In the genomic region with DNA sequence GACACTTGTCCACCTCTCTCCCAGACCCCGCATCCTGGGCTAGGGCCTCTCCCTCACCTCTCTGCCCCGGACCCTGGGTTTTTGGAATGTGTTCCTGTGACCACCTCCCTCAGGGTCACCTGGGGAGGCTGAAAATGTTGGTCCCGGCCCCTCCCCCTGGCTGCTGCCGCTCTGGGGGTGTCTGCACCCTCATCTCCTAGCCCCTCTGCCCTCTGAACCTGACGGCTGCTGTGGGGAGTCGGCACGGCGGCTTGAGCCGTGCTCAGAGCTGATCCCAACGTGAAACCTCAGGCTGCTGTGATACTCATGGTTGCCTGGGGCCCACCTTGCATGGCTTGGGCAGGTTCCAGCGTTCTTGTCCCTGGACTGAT, we compare ENCODE assay signal across 17 cellular contexts. TPM values are rescaled to one million over a fixed set of nuclear protein-coding genes. Genes with fewer than 3 reads are reported as not detected.
A peak's percentile ranks its signal among the peaks of the same experiment; 100 is the strongest.
DNase-seq lines count a peak whose midpoint lies in the region; ATAC-seq, FAIRE-seq and TF ChIP-seq lines count a peak whose summit lies in the region.
"Had no signal": no experiment of that assay in that cellular context is flagged by ENCODE, and none has a peak within 500 bp of the region (broad histone marks: within the 10 kb centered on the region; RNA-seq: fewer than 3 reads in every experiment).

No MANE protein-coding gene starts in this region.

- no peak for FAIRE-seq in GM12878 (lab: Jason Lieb, UNC)

- H3K4me1 ChIP-seq in GM12878 (ENCODE audit: control insufficient read depth, insufficient read depth, low read length) = no peaks in the 10 kb centered on the region

- no peak overlapping the region for H3K4me3 Mint-ChIP-seq in natural killer cell treated with Interleukin-12 subunit alpha and Interleukin-12 subunit beta and Interleukin-15 and Interleukin-18, amount 100 ng/mL, for 72 hours
- no peak overlapping the region for H3K4me3 Mint-ChIP-seq in Calu3 (ENCODE audit: low read depth, unreplicated experiment)
- no peak overlapping the region for H3K4me3 Mint-ChIP-seq in activated T-helper 1 cell treated with anti-CD3 and anti-CD28 coated beads, Interleukin-12 subunit alpha, Interleukin-12 subunit beta, Interleukin-2, Interleukin-4 antibody, amounts not matched to agents 30 ng/mL and 10 ng/mL and 1 ng/mL, durations not matched to agents 14 hours and 24 hours and 36 hours
- H3K4me3 Mint-ChIP-seq: GM23338 had no signal

- in situ Hi-C loops in GM12878 (cut with MboI) = no loop called here

- BruUV-seq in GM12878 (replicated peaks; lab: Mats Ljungman, UMichigan) (no TSS peak), Calu3 (replicated peaks; lab: Mats Ljungman, UMichigan) (no TSS peak)

- H3K4me1 Mint-ChIP-seq in natural killer cell treated with Interleukin-12 subunit alpha and Interleukin-12 subunit beta and Interleukin-15 and Interleukin-18, amount 100 ng/mL, for 72 hours (ENCODE audit: low read depth in 2 of 2) = peaks cover 28 to 34% of the 10 kb centered on the region in 2 donors
- H3K4me1 Mint-ChIP-seq in Calu3 (ENCODE audit: low read depth, unreplicated experiment) = no peaks in the 10 kb centered on the region
- H3K4me1 Mint-ChIP-seq in activated T-helper 1 cell treated with anti-CD3 and anti-CD28 coated beads, Interleukin-12 subunit alpha, Interleukin-12 subunit beta, Interleukin-2, Interleukin-4 antibody, amounts not matched to agents 30 ng/mL and 10 ng/mL and 1 ng/mL, durations not matched to agents 14 hours and 24 hours and 36 hours (ENCODE audit: low read depth) = peaks cover 9% of the 10 kb centered on the region
- H3K4me1 Mint-ChIP-seq: GM23338 had no signal

- H3K27me3 Mint-ChIP-seq in natural killer cell treated with Interleukin-12 subunit alpha and Interleukin-12 subunit beta and Interleukin-15 and Interleukin-18, amount 100 ng/mL, for 72 hours = no peaks in the 10 kb centered on the region
- no peaks in the 10 kb centered on the region for H3K27me3 Mint-ChIP-seq in Calu3 (ENCODE audit: unreplicated experiment)
- H3K27me3 Mint-ChIP-seq in activated T-helper 1 cell treated with anti-CD3 and anti-CD28 coated beads, Interleukin-12 subunit alpha, Interleukin-12 subunit beta, Interleukin-2, Interleukin-4 antibody, amounts not matched to agents 30 ng/mL and 10 ng/mL and 1 ng/mL, durations not matched to agents 14 hours and 24 hours and 36 hours (ENCODE audit: insufficient read depth) = no peaks in the 10 kb centered on the region
- H3K27me3 Mint-ChIP-seq: naive thymus-derived CD8-positive, alpha-beta T cell had no signal

- no peak overlapping the region for H3K4me2 ChIP-seq in GM12878 (ENCODE audit: control insufficient read depth, insufficient read depth)
- H3K4me2 ChIP-seq: GM23338 had no signal

- no peak overlapping the region for H3K4me3 ChIP-seq in H7 (ENCODE audit: insufficient read depth, low read depth, low read length)
- H3K4me3 ChIP-seq in GM12878 = no peak overlapping the region
- H3K4me3 ChIP-seq: GM23338, lung, stomach had no signal

- H4K20me1 ChIP-seq in GM12878 (ENCODE audit: control insufficient read depth, insufficient read depth) = no peaks in the 10 kb centered on the region

- H3K36me3 ChIP-seq in H7 (replicated peaks; ENCODE audit: control insufficient read depth, insufficient read depth, low read length) (no peaks in the 10 kb centered on the region), GM12878 (ENCODE audit: control insufficient read depth in 2 of 2, insufficient read depth in 2 of 2, low read length in 1 of 2) (peaks cover 17 to 22% of the 10 kb centered on the region in 2 experiments; a peak in 3 of 4 replicates)

- POLR2A ChIA-PET in GM12878 (lab: Charles Lee) = no interaction called here

- DNase-seq in activated CD8-positive, alpha-beta memory T cell treated with anti-CD3 and anti-CD28 coated beads for 24 hours = peak; percentile 52
- DNase-seq in activated CD8-positive, alpha-beta memory T cell treated with anti-CD3 and anti-CD28 coated beads, Interleukin-2, amount 50 U/mL, for 4 hours = no peak
- DNase-seq in H7 (peak; percentile 50), GM12878 (ENCODE audit: low read depth, low spot score) (no peak), NCI-H524 (lab: John Stamatoyannopoulos, UW) (no peak), Calu3 (no peak)
- no peak for DNase-seq in natural killer cell treated with Interleukin-12 subunit alpha and Interleukin-12 subunit beta and Interleukin-15 and Interleukin-18, amount 100 ng/mL, for 72 hours (ENCODE audit: low spot score)
- no peak for DNase-seq in activated T-helper 1 cell treated with anti-CD3 and anti-CD28 coated beads, Interleukin-12 subunit alpha, Interleukin-12 subunit beta, Interleukin-2, Interleukin-4 antibody, amounts not matched to agents 30 ng/mL and 10 ng/mL and 1 ng/mL, durations not matched to agents 14 hours and 24 hours and 36 hours (ENCODE audit: low spot score)
- DNase-seq: anterior cingulate cortex, foreskin melanocyte, NCI-H2107, NCI-H774, SW 1271 had no signal

- no peaks in the 10 kb centered on the region for H3K79me2 ChIP-seq in GM12878 (ENCODE audit: control insufficient read depth, insufficient read depth, low read length)

- TF ChIP-seq RAD21 in GM12878 (IDR thresholded peaks at IDR 0.05; ENCODE audit: insufficient read depth, low read depth, low read length) = no peak

- WGBS in GM12878 (ENCODE audit: insufficient coverage, insufficient replicate concordance, low lambda C conversion rate, missing lambda C conversion rate) = 85% methylated on average over 11 of the region's 11 CpGs

- no peak for ATAC-seq in GM12878
- ATAC-seq in natural killer cell treated with Interleukin-12 subunit alpha and Interleukin-12 subunit beta and Interleukin-15 and Interleukin-18, amount 100 ng/mL, for 72 hours = no peak
- ATAC-seq: naive thymus-derived CD8-positive, alpha-beta T cell had no signal

- H2AFZ ChIP-seq in GM12878 (ENCODE audit: control insufficient read depth, low read depth, low read length) = no peak overlapping the region
- H2AFZ ChIP-seq: GM23338 had no signal

- intact Hi-C loops in GM12878 (cut with micrococcal nuclease; ENCODE audit: unreplicated experiment) = no loop called here
- intact Hi-C loops in Calu3 (cut with micrococcal nuclease; ENCODE audit: unreplicated experiment) = no loop called here
- intact Hi-C loops in activated T-helper 1 cell treated with anti-CD3 and anti-CD28 coated beads, Interleukin-12 subunit alpha, Interleukin-12 subunit beta, Interleukin-2, Interleukin-4 antibody, amounts not matched to agents 30 ng/mL and 10 ng/mL and 1 ng/mL, durations not matched to agents 14 hours and 24 hours and 36 hours (cut with micrococcal nuclease) = no loop called here

- H3K9ac ChIP-seq in GM12878 (ENCODE audit: control insufficient read depth, insufficient read depth, low read length) = no peak overlapping the region

- no peak overlapping the region for H3K27ac ChIP-seq in GM12878 (ENCODE audit: control insufficient read depth, insufficient read depth)
- H3K27ac ChIP-seq: stomach had no signal

- H3K27me3 ChIP-seq in H7 (ENCODE audit: control insufficient read depth, insufficient read depth, low read length) (no peaks in the 10 kb centered on the region), GM12878 (replicated peaks in 1 of 2; ENCODE audit: control insufficient read depth in 2 of 2, insufficient read depth in 2 of 2, low read length in 1 of 2) (no peaks in the 10 kb centered on the region)
- H3K27me3 ChIP-seq: stomach had no signal

- RAD21 ChIA-PET in GM12878 (lab: Charles Lee; ENCODE audit: unreplicated experiment) = interaction anchor here (1.4 kb wide), 1 partner anchor 35 kb away, joined by 6 read pairs; no protein-coding TSS in a partner anchor

- no peaks in the 10 kb centered on the region for H3K9me3 Mint-ChIP-seq in natural killer cell treated with Interleukin-12 subunit alpha and Interleukin-12 subunit beta and Interleukin-15 and Interleukin-18, amount 100 ng/mL, for 72 hours
- no peaks in the 10 kb centered on the region for H3K9me3 Mint-ChIP-seq in Calu3 (ENCODE audit: low read depth, unreplicated experiment)
- H3K9me3 Mint-ChIP-seq in activated T-helper 1 cell treated with anti-CD3 and anti-CD28 coated beads, Interleukin-12 subunit alpha, Interleukin-12 subunit beta, Interleukin-2, Interleukin-4 antibody, amounts not matched to agents 30 ng/mL and 10 ng/mL and 1 ng/mL, durations not matched to agents 14 hours and 24 hours and 36 hours = no peaks in the 10 kb centered on the region
- H3K9me3 Mint-ChIP-seq: GM23338; naive thymus-derived CD8-positive, alpha-beta T cell had no signal

- H3K9me3 ChIP-seq in GM12878 (replicated peaks; ENCODE audit: control insufficient read depth, insufficient read depth, low read length) = no peaks in the 10 kb centered on the region
- H3K9me3 ChIP-seq: stomach had no signal

- SMC1A ChIA-PET in GM12878 (lab: Charles Lee; ENCODE audit: uncharacterized antibody, unreplicated experiment) = no interaction called here

- H3K36me3 Mint-ChIP-seq in natural killer cell treated with Interleukin-12 subunit alpha and Interleukin-12 subunit beta and Interleukin-15 and Interleukin-18, amount 100 ng/mL, for 72 hours = no peaks in the 10 kb centered on the region
- H3K36me3 Mint-ChIP-seq in Calu3 (ENCODE audit: insufficient read depth, unreplicated experiment) = peaks cover 64% of the 10 kb centered on the region
- H3K36me3 Mint-ChIP-seq in activated T-helper 1 cell treated with anti-CD3 and anti-CD28 coated beads, Interleukin-12 subunit alpha, Interleukin-12 subunit beta, Interleukin-2, Interleukin-4 antibody, amounts not matched to agents 30 ng/mL and 10 ng/mL and 1 ng/mL, durations not matched to agents 14 hours and 24 hours and 36 hours (ENCODE audit: low read depth) = peaks cover 22% of the 10 kb centered on the region

- no peak for TF ChIP-seq EP300 in GM12878 (IDR thresholded peaks at IDR 0.05; ENCODE audit: borderline replicate concordance in 1 of 2, control insufficient read depth in 1 of 2, low read depth in 2 of 2, low read length in 2 of 2)

- peak; percentile 54; the same call in 1 of the 2 replicates for TF ChIP-seq POLR2A in GM12878 (IDR thresholded peaks at IDR 0.05; ENCODE audit: low read depth, low read length)

- no peak for TF ChIP-seq CTCF in GM12878 (IDR thresholded peaks at IDR 0.05 in 2 of 3, conservative IDR thresholded peaks at IDR 0.05 in 1 of 3; ENCODE audit: control insufficient read depth in 2 of 3, extremely low read depth in 1 of 3, insufficient read depth in 1 of 3, low read depth in 3 of 3, low read length in 3 of 3)
- no peak for TF ChIP-seq CTCF in Calu3 (IDR thresholded peaks at IDR 0.05; ENCODE audit: unreplicated experiment)

- H3K27ac Mint-ChIP-seq in natural killer cell treated with Interleukin-12 subunit alpha and Interleukin-12 subunit beta and Interleukin-15 and Interleukin-18, amount 100 ng/mL, for 72 hours = peak overlapping the region; percentile 66 to 90
- no peak overlapping the region for H3K27ac Mint-ChIP-seq in Calu3 (ENCODE audit: unreplicated experiment)
- H3K27ac Mint-ChIP-seq in activated T-helper 1 cell treated with anti-CD3 and anti-CD28 coated beads, Interleukin-12 subunit alpha, Interleukin-12 subunit beta, Interleukin-2, Interleukin-4 antibody, amounts not matched to agents 30 ng/mL and 10 ng/mL and 1 ng/mL, durations not matched to agents 14 hours and 24 hours and 36 hours = no peak overlapping the region

- CTCF ChIA-PET in GM12878 (lab: Yijun Ruan, JAX) (no interaction called here), Calu3 (lab: Charles Lee) (no interaction called here)

RNA-seq across cellular contexts. Expression of gene ADCY7, which starts 42.8 kb away (rescaled TPM):
- 2.2 and 2.5 TPM in 2 replicates for total RNA-seq in H7 (2014; rRNA removed; shearing (Covaris generic))
- 244 and 253 TPM in 2 replicates for total RNA-seq in GM12878 (2013; cell fraction: nucleolus; rRNA removed)
- total RNA-seq in GM12878 (2014; rRNA removed) = 44.2 and 47.1 TPM in 2 replicates
- 16.0 and 17.2 TPM in 2 replicates for total RNA-seq in GM12878 (2014; rRNA removed; fragmentation: Illumina TruSeq; extraction: Trizol)
- 71.2 and 87.9 TPM in 2 replicates for total RNA-seq in GM12878 (2021)
- 8.7 TPM for polyA plus RNA-seq in GM12878 (2011; ENCODE audit: low read depth)
- polyA plus RNA-seq in GM12878 (2011; rRNA removed) = 16.9 and 18.7 TPM in 2 replicates
- 21.3 and 33.9 TPM in 2 replicates for polyA plus RNA-seq in GM12878 (2011; cell fraction: cytosol; rRNA removed)
- 169 and 171 TPM in 2 replicates for polyA plus RNA-seq in GM12878 (2011; cell fraction: nucleus; rRNA removed)
- polyA plus RNA-seq in GM12878 (2012) = 19.4 and 25.6 TPM in 2 replicates
- 16.8 and 19.6 TPM in 2 replicates for polyA plus RNA-seq in GM12878 (2014; fragmentation: Illumina TruSeq; extraction: Trizol)
- 1 to 10 TPM; 1.2 to 1.3 TPM for polyA plus RNA-seq in GM12878 (2014; fragmentation: Nextera tagmentation; extraction: Ambion mirVana)
- polyA plus RNA-seq in GM12878 (2014; rRNA removed) = 45.5 and 52.1 TPM in 2 replicates
- polyA plus RNA-seq in GM12878 (2016; fragmentation: Nextera tagmentation; extraction: Ambion mirVana) = 10 to 100 TPM; 29.2 to 32.7 TPM
- polyA minus RNA-seq in GM12878 (2011; rRNA and poly(A)+ RNA removed) = 54.8 and 75.2 TPM in 2 replicates
- 25.4 and 26.3 TPM in 2 replicates for polyA minus RNA-seq in GM12878 (2011; cell fraction: cytosol; rRNA and poly(A)+ RNA removed)
- 83.2 and 107 TPM in 2 replicates for polyA minus RNA-seq in GM12878 (2011; cell fraction: nucleus; rRNA and poly(A)+ RNA removed)
- total RNA-seq in natural killer cell treated with Interleukin-12 subunit alpha and Interleukin-12 subunit beta and Interleukin-15 and Interleukin-18, amount 100 ng/mL, for 72 hours = 100 to 1,000 TPM; 135 to 186 TPM
- total RNA-seq in Calu3 (2022) = 67.7 and 71.4 TPM in 2 replicates
- 78.0 and 81.9 TPM in 2 replicates for total RNA-seq in activated T-helper 1 cell treated with anti-CD3 and anti-CD28 coated beads, Interleukin-12 subunit alpha, Interleukin-12 subunit beta, Interleukin-2, Interleukin-4 antibody, amounts not matched to agents 30 ng/mL and 10 ng/mL and 1 ng/mL, durations not matched to agents 14 hours and 24 hours and 36 hours

RNA-seq across cellular contexts. Expression of gene BRD7, which starts 59.6 kb away (rescaled TPM):
- total RNA-seq in H7 (2014; rRNA removed; shearing (Covaris generic)) = 86.5 and 121 TPM in 2 replicates
- total RNA-seq in GM12878 (2013; cell fraction: nucleolus; rRNA removed) = 36.9 and 40.9 TPM in 2 replicates
- total RNA-seq in GM12878 (2014; rRNA removed) (54.3 and 56.3 TPM in 2 replicates), GM12878 (2014; rRNA removed; fragmentation: Illumina TruSeq; extraction: Trizol) (74.5 and 74.7 TPM in 2 replicates), GM12878 (2021) (65.2 and 67.4 TPM in 2 replicates), Calu3 (2022) (96.0 and 98.7 TPM in 2 replicates)
- 23.7 TPM for polyA plus RNA-seq in GM12878 (2011; ENCODE audit: low read depth)
- polyA plus RNA-seq in GM12878 (2011; rRNA removed) (64.4 and 85.4 TPM in 2 replicates), GM12878 (2014; fragmentation: Illumina TruSeq; extraction: Trizol) (74.6 and 113 TPM in 2 replicates), GM12878 (2014; fragmentation: Nextera tagmentation; extraction: Ambion mirVana) (10 to 100 TPM; 16.9 to 36.5 TPM), GM12878 (2014; rRNA removed) (44.4 and 47.8 TPM in 2 replicates), GM12878 (2016; fragmentation: Nextera tagmentation; extraction: Ambion mirVana) (10 to 100 TPM; 18.9 to 47.6 TPM)
- polyA plus RNA-seq in GM12878 (2011; cell fraction: cytosol; rRNA removed) = 22.9 and 27.6 TPM in 2 replicates
- polyA plus RNA-seq in GM12878 (2011; cell fraction: nucleus; rRNA removed) = 26.8 and 33.9 TPM in 2 replicates
- polyA plus RNA-seq in GM12878 (2012) = 27.2 and 43.0 TPM in 2 replicates
- polyA minus RNA-seq in GM12878 (2011; rRNA and poly(A)+ RNA removed) = 34.6 and 42.2 TPM in 2 replicates
- 16.4 and 19.0 TPM in 2 replicates for polyA minus RNA-seq in GM12878 (2011; cell fraction: cytosol; rRNA and poly(A)+ RNA removed)
- polyA minus RNA-seq in GM12878 (2011; cell fraction: nucleus; rRNA and poly(A)+ RNA removed) = 19.5 and 29.7 TPM in 2 replicates
- total RNA-seq in natural killer cell treated with Interleukin-12 subunit alpha and Interleukin-12 subunit beta and Interleukin-15 and Interleukin-18, amount 100 ng/mL, for 72 hours = 10 to 100 TPM; 64.1 to 91.4 TPM
- 88.8 and 91.0 TPM in 2 replicates for total RNA-seq in activated T-helper 1 cell treated with anti-CD3 and anti-CD28 coated beads, Interleukin-12 subunit alpha, Interleukin-12 subunit beta, Interleukin-2, Interleukin-4 antibody, amounts not matched to agents 30 ng/mL and 10 ng/mL and 1 ng/mL, durations not matched to agents 14 hours and 24 hours and 36 hours

Comparison
In these comparisons a context has a peak if more than half of its experiments do, and no peak if none do; other contexts are left out.
1. DNase-seq: peak in activated CD8-positive, alpha-beta memory T cell treated with anti-CD3 and anti-CD28 coated beads for 24 hours (single experiment) and H7 (single experiment); none in activated CD8-positive, alpha-beta memory T cell treated with anti-CD3 and anti-CD28 coated beads, Interleukin-2, amount 50 U/mL, for 4 hours (single experiment), GM12878 (single experiment), natural killer cell treated with Interleukin-12 subunit alpha and Interleukin-12 subunit beta and Interleukin-15 and Interleukin-18, amount 100 ng/mL, for 72 hours (single experiment), NCI-H524 (0 of 2), Calu3 (single experiment) and activated T-helper 1 cell treated with anti-CD3 and anti-CD28 coated beads, Interleukin-12 subunit alpha, Interleukin-12 subunit beta, Interleukin-2, Interleukin-4 antibody, amounts not matched to agents 30 ng/mL and 10 ng/mL and 1 ng/mL, durations not matched to agents 14 hours and 24 hours and 36 hours (single experiment).
2. H3K27ac Mint-ChIP-seq: peak in natural killer cell treated with Interleukin-12 subunit alpha and Interleukin-12 subunit beta and Interleukin-15 and Interleukin-18, amount 100 ng/mL, for 72 hours (2 of 2); none in Calu3 (single experiment) and activated T-helper 1 cell treated with anti-CD3 and anti-CD28 coated beads, Interleukin-12 subunit alpha, Interleukin-12 subunit beta, Interleukin-2, Interleukin-4 antibody, amounts not matched to agents 30 ng/mL and 10 ng/mL and 1 ng/mL, durations not matched to agents 14 hours and 24 hours and 36 hours (single experiment).